Comparison of ENCODE assay signal across 8 cellular contexts in genomic region chr1:145996433-145997155, GRCh38. TPM values are rescaled to one million over a fixed set of nuclear protein-coding genes. Genes with fewer than 3 reads are reported as not detected.
DNase-seq lines count a peak whose midpoint lies in the region; ATAC-seq and TF ChIP-seq lines count a peak whose summit lies in the region.

A gene with protein sequence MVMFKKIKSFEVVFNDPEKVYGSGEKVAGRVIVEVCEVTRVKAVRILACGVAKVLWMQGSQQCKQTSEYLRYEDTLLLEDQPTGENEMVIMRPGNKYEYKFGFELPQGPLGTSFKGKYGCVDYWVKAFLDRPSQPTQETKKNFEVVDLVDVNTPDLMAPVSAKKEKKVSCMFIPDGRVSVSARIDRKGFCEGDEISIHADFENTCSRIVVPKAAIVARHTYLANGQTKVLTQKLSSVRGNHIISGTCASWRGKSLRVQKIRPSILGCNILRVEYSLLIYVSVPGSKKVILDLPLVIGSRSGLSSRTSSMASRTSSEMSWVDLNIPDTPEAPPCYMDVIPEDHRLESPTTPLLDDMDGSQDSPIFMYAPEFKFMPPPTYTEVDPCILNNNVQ (minus strand): TSS chr1:145996579. CDS start chr1:145996266, 313 bp downstream.

- POLR2A ChIA-PET in CD8-positive, alpha-beta T cell (lab: Charles Lee): interaction anchor here (0.6 to 11.9 kb wide), 20 partner anchors 8 to 207 kb away, joined by 3 to 366 read pairs (median 8); partner anchors contain the start of genes ANKRD34A, LIX1L, PEX11B and PIAS3

- H3K36me3 ChIP-seq in CD8-positive, alpha-beta T cell (ENCODE audit: insufficient read depth, low read length): peaks cover 39% of the 10 kb centered on the region
- H3K36me3 ChIP-seq in ectodermal cell (ENCODE audit: control insufficient read depth, insufficient read depth, low read length): peaks cover 24% of the 10 kb centered on the region

- H3K27me3 Mint-ChIP-seq in CD8-positive, alpha-beta T cell (ENCODE audit: low read depth): no peaks in the 10 kb centered on the region

- peaks cover 54% of the 10 kb centered on the region for H3K36me3 Mint-ChIP-seq in CD8-positive, alpha-beta T cell

- H3K4me3 ChIP-seq in CD8-positive, alpha-beta T cell (ENCODE audit: low read depth, low read length): peak within 1 kb of the TSS; percentile 71
- H3K4me3 ChIP-seq in ectodermal cell (ENCODE audit: insufficient read depth, low read depth, low read length) (peak within 1 kb of the TSS; percentile 97), lower leg skin (ENCODE audit: low read depth, poor library complexity, severe bottlenecking) (peak within 1 kb of the TSS; percentile 75)

- peak in 1 of 2 donors; percentile 99 for TF ChIP-seq POLR2A in lower leg skin (IDR thresholded peaks at IDR 0.05)

- peak; percentile 73 for ATAC-seq in CD8-positive, alpha-beta T cell
- ATAC-seq in GM19467 (IDR thresholded peaks at IDR 0.05; ENCODE audit: unreplicated experiment): peak; percentile 87

- H3K9me3 ChIP-seq in CD8-positive, alpha-beta T cell (ENCODE audit: low read length): no peaks in the 10 kb centered on the region
- H3K9me3 ChIP-seq in ectodermal cell (ENCODE audit: control insufficient read depth, low read length): no peaks in the 10 kb centered on the region

- CTCF ChIA-PET in CD8-positive, alpha-beta T cell (lab: Charles Lee): interaction anchor here (0.6 to 13.7 kb wide), 10 partner anchors 8 to 151 kb away, joined by 3 to 191 read pairs (median 4); partner anchors contain the start of genes ANKRD34A, NUDT17 and POLR3GL

- peak; percentile 63 to 96 (median 91) for DNase-seq in CD8-positive, alpha-beta T cell
- DNase-seq in HT-29 (ENCODE audit: low spot score): peak; percentile 96
- peak; percentile 96 for DNase-seq in NK-92 treated with Interleukin-12 subunit alpha and Interleukin-12 subunit beta, amount 100 ng/mL, for 24 hours (lab: John Stamatoyannopoulos, UW)
- DNase-seq in activated CD8-positive, alpha-beta memory T cell treated with anti-CD3 and anti-CD28 coated beads for 1 hour (ENCODE audit: extremely low read depth in 1 of 2, low read depth in 1 of 2): peak; percentile 82 to 86
- peak; percentile 99 to 100 for DNase-seq in lower leg skin (ENCODE audit: low spot score in 2 of 2)
- DNase-seq in stimulated activated CD4-positive, alpha-beta T cell treated with anti-CD3 and anti-CD28 coated beads, Interleukin-4, amount 100 ng/mL, for 4 hours: peak; percentile 85 to 86

- no peaks in the 10 kb centered on the region for H3K27me3 ChIP-seq in CD8-positive, alpha-beta T cell (ENCODE audit: insufficient read depth, low read length)
- no peaks in the 10 kb centered on the region for H3K27me3 ChIP-seq in ectodermal cell (ENCODE audit: control insufficient read depth, insufficient read depth, low read length, poor library complexity, severe bottlenecking)

- peak within 1 kb of the TSS; percentile 98 for H3K27ac Mint-ChIP-seq in CD8-positive, alpha-beta T cell

- whole genome bisulfite sequencing in ectodermal cell, 2 experiments: 3 to 4% methylated on average over 32 of the region's 32 CpGs
- 0% methylated on average over 32 of the region's 32 CpGs for WGBS in lower leg skin, 2 donors

- peaks cover 58% of the 10 kb centered on the region for H3K4me1 Mint-ChIP-seq in CD8-positive, alpha-beta T cell (ENCODE audit: low read depth)

- H3K9me3 Mint-ChIP-seq in CD8-positive, alpha-beta T cell: no peaks in the 10 kb centered on the region

- peak within 1 kb of the TSS; percentile 96 for H3K4me3 Mint-ChIP-seq in CD8-positive, alpha-beta T cell

- intact Hi-C loops in CD8-positive, alpha-beta T cell (cut with DNase I, micrococcal nuclease): loop anchor here (1.0 to 5.0 kb wide), 8 partner anchors 11 to 149 kb away; partner anchors contain the start of genes ANKRD34A (in 1 of the 2), NUDT17 (in 1 of the 2), PEX11B (in 1 of the 2) and POLR3GL (in 1 of the 2)
- intact Hi-C loops in lower leg skin (cut with DNase I; ENCODE audit: low total_unique reads): no loop called here

- peak within 1 kb of the TSS; percentile 98 for H3K27ac ChIP-seq in CD8-positive, alpha-beta T cell (ENCODE audit: low read depth, low read length)
- H3K27ac ChIP-seq in ectodermal cell (ENCODE audit: insufficient read depth, low read depth, low read length, poor library complexity, severe bottlenecking): peak within 1 kb of the TSS; percentile 44

- H3K4me1 ChIP-seq in CD8-positive, alpha-beta T cell (ENCODE audit: insufficient read depth, low read length): peaks cover 40% of the 10 kb centered on the region
- peaks cover 15% of the 10 kb centered on the region for H3K4me1 ChIP-seq in ectodermal cell (ENCODE audit: control insufficient read depth, insufficient read depth, low read length)

- TF ChIP-seq CTCF in CD8-positive, alpha-beta T cell (IDR thresholded peaks at IDR 0.05): no peak
- no peak for TF ChIP-seq CTCF in lower leg skin (IDR thresholded peaks at IDR 0.05)

RNA-seq across cellular contexts. Expression of the gene that starts here (rescaled TPM):
- total RNA-seq in CD8-positive, alpha-beta T cell: 100 to 1,000 TPM; 627 to 652 TPM
- 30.1 and 46.6 TPM in 2 replicates for total RNA-seq in HT-29 (2014; rRNA removed; shearing (Covaris generic))
- polyA plus RNA-seq in ectodermal cell (2013, experiment 1 of 4): 159 TPM
- 92.6 TPM for polyA plus RNA-seq in ectodermal cell (2013, experiment 2 of 4)
- polyA plus RNA-seq in ectodermal cell (2013, experiment 3 of 4): 99.9 TPM
- polyA plus RNA-seq in ectodermal cell (2013, experiment 4 of 4): 140 TPM
- 1,000 to 10,000 TPM; 2,445 to 6,877 (median 3,895) TPM for total RNA-seq in lower leg skin

Comparison
In these comparisons a context has a peak if more than half of its experiments do, and no peak if none do; other contexts are left out.
1. Peak in every context shown above with its lines: DNase-seq, ATAC-seq, H3K4me3 ChIP-seq and H3K27ac ChIP-seq.
2. RNA of the gene that starts here (total RNA-seq): 2,445 to 6,877 TPM in lower leg skin and 627 to 652 TPM in CD8-positive, alpha-beta T cell; 30.1 to 46.6 TPM in HT-29; every median in the first group is over 10 times any median in the second.